1 cellular context compared by ENCODE assay signal in the genomic region with DNA sequence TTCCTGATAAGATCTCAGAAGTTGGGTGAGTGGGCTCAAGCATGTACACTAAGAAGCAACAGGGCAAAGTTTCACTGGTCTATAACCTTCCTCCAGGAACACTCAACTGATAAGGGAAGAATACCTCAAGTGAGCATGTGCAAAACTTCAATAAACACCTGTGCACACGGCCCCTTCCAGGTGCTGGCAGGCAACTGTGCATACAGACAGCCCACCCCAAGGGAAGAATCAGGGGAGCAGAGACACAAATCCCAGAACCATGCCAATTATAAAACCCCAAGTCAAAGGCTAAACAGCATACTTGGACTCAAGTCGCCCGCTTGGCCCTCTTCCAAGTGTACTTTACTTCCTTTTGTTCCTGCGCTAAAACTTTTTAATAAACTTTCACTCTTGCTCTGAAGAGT.
TF ChIP-seq lines count a peak whose summit lies in the region.

No MANE protein-coding gene starts in this region.

TF ChIP-seq in K562, 482 proteins besides CTCF, POLR2A, EP300 and RAD21 (continued from another document):
- TF ChIP-seq ZNF121 (CRISPR knock-in tag; conservative IDR thresholded peaks at IDR 0.05) (no peak), BDP1 (IDR thresholded peaks at IDR 0.05; ENCODE audit: insufficient read depth, insufficient read length) (no peak), JUN (IDR thresholded peaks at IDR 0.05; ENCODE audit: borderline replicate concordance, low read depth, low read length) (no peak), JUN (CRISPR knock-in tag; IDR thresholded peaks at IDR 0.05; ENCODE audit: borderline replicate concordance) (no peak), NFATC3 (IDR thresholded peaks at IDR 0.05) (no peak), HEY1 (CRISPR knock-in tag; IDR thresholded peaks at IDR 0.05; ENCODE audit: borderline replicate concordance) (no peak), CHD2 (IDR thresholded peaks at IDR 0.05; ENCODE audit: low read depth, low read length) (no peak), ZNF79 (CRISPR knock-in tag; IDR thresholded peaks at IDR 0.05; ENCODE audit: low read depth) (no peak), DMBX1 (CRISPR knock-in tag; IDR thresholded peaks at IDR 0.05; ENCODE audit: borderline replicate concordance) (peak; percentile 19; the same call in 1 of the 2 replicates), FOXA3 (CRISPR knock-in tag; conservative IDR thresholded peaks at IDR 0.05 in 1 of 2, IDR thresholded peaks at IDR 0.05 in 1 of 2) (no peak), SMARCA4 (IDR thresholded peaks at IDR 0.05) (0 out of 2 replicates have a peak, but pooled peaks have one; percentile 22), CXXC5 (CRISPR knock-in tag; IDR thresholded peaks at IDR 0.05) (0 out of 2 replicates have a peak, but pooled peaks have one; percentile 48), TGIF2 (CRISPR knock-in tag; IDR thresholded peaks at IDR 0.05) (no peak), GATAD2B (IDR thresholded peaks at IDR 0.05; ENCODE audit: borderline replicate concordance) (no peak), L3MBTL2 (IDR thresholded peaks at IDR 0.05) (peak; percentile 40; the same call in 1 of the 2 replicates), POLR2AphosphoS5 (IDR thresholded peaks at IDR 0.05; ENCODE audit: control insufficient read depth, insufficient read depth, low read depth, low read length) (no peak), ATF4 (CRISPR knock-in tag; IDR thresholded peaks at IDR 0.05) (0 out of 2 replicates have a peak, but pooled peaks have one; percentile 20), ATF6 (CRISPR knock-in tag; IDR thresholded peaks at IDR 0.05) (no peak), ZEB2 (IDR thresholded peaks at IDR 0.05) (0 out of 2 replicates have a peak, but pooled peaks have one; percentile 11), SOX6 (IDR thresholded peaks at IDR 0.05) (no peak), MTA2 (IDR thresholded peaks at IDR 0.05; ENCODE audit: low read depth) (no peak)
